In genomic region chr7:145697412-145698107, GRCh38 we compare ENCODE assay signal across 5 cellular contexts.
DNase-seq lines count a peak whose midpoint lies in the region; ATAC-seq, FAIRE-seq and TF ChIP-seq lines count a peak whose summit lies in the region.
"Not testable (repeated sequence)": the region's sequence is repeated elsewhere in the genome, so short reads cannot be mapped to it uniquely, and the experiment has no call there.

No MANE protein-coding gene starts in this region.

- not testable (repeated sequence) for H3K27me3 ChIP-seq in SJCRH30; K562 (ENCODE audit: control insufficient read depth in 2 of 2, insufficient read depth in 2 of 2, low read length in 2 of 2); testis

- peak; percentile 74 for ATAC-seq in K562

- H3K4me3 ChIP-seq in SJCRH30 = not testable (repeated sequence)
- H3K4me3 ChIP-seq in K562 (peak overlapping the region; percentile 28), testis (peak overlapping the region; percentile 43 to 46)

- not testable (repeated sequence) for H3K4me2 ChIP-seq in K562 (ENCODE audit: insufficient read depth, low read length)

- not testable (repeated sequence) for TF ChIP-seq RAD21 in K562 (CRISPR knock-in tag; conservative IDR thresholded peaks at IDR 0.05 in 1 of 2, IDR thresholded peaks at IDR 0.05 in 1 of 2)

- H3K4me1 ChIP-seq in SJCRH30 = peaks cover 32% of the 10 kb centered on the region
- not testable (repeated sequence) for H3K4me1 ChIP-seq in K562 (replicated peaks in 1 of 2; ENCODE audit: control insufficient read depth in 2 of 2, insufficient read depth in 2 of 2, low read length in 2 of 2); testis

- TF ChIP-seq POLR2A in K562 (conservative IDR thresholded peaks at IDR 0.05); testis (IDR thresholded peaks at IDR 0.05): not testable (repeated sequence)

- not testable (repeated sequence) for H4K20me1 ChIP-seq in K562 (replicated peaks; ENCODE audit: control insufficient read depth, insufficient read depth, low read length)

- peak overlapping the region; percentile 84 for H3K27ac ChIP-seq in SJCRH30
- H3K27ac ChIP-seq in K562 (ENCODE audit: extremely low read depth, low read depth, low read length); testis: not testable (repeated sequence)

- not testable (repeated sequence) for TF ChIP-seq CTCF in K562 (IDR thresholded peaks at IDR 0.05 in 2 of 3, conservative IDR thresholded peaks at IDR 0.05 in 1 of 3; ENCODE audit: insufficient read depth in 2 of 3, low read depth in 1 of 3, low read length in 3 of 3); testis (IDR thresholded peaks at IDR 0.05)

- CTCF ChIA-PET in K562 (lab: Yijun Ruan, JAX; ENCODE audit: low intra/inter-chr PET ratio) = not testable (repeated sequence)

- under 1% methylated on average over 43 of the region's 49 CpGs for WGBS in K562 (ENCODE audit: insufficient coverage, low coverage, missing lambda C conversion rate)
- 50 to 77% methylated on average over 11 to 39 of the region's 49 CpGs for WGBS in testis, 2 donors

- POLR2A ChIA-PET in K562 (lab: Yijun Ruan, JAX) = not testable (repeated sequence)

- not testable (repeated sequence) for FAIRE-seq in K562 (lab: Jason Lieb, UNC)

- not testable (repeated sequence) for TF ChIP-seq EP300 in K562 (IDR thresholded peaks at IDR 0.05; ENCODE audit: low read length)

- H2AFZ ChIP-seq in K562 (ENCODE audit: low read depth, low read length) = peak overlapping the region; percentile 63; the same call in 1 of the 2 replicates

- not testable (repeated sequence) for H3K9me3 ChIP-seq in SJCRH30 (replicated peaks); K562 (replicated peaks; ENCODE audit: control insufficient read depth, insufficient read depth, low read depth, low read length); testis

- not testable (repeated sequence) for H3K36me3 ChIP-seq in SJCRH30; K562 (ENCODE audit: control insufficient read depth, insufficient read depth, low read length); testis (ENCODE audit: low read depth, missing control alignments)

- H3K9me1 ChIP-seq in K562 (ENCODE audit: control insufficient read depth, insufficient read depth, low read length) = not testable (repeated sequence)

- H3K79me2 ChIP-seq in K562 (ENCODE audit: control insufficient read depth, insufficient read depth, low read length) = not testable (repeated sequence)

- not testable (repeated sequence) for BruUV-seq in K562 (replicated peaks; lab: Mats Ljungman, UMichigan)

- intact Hi-C loops in K562 (cut with micrococcal nuclease); testis (cut with DNase I; ENCODE audit: low total_unique reads): not testable (repeated sequence)

- in situ Hi-C loops in K562 (cut with MboI) = not testable (repeated sequence)

- DNase-seq in NCI-H146 (lab: John Stamatoyannopoulos, UW) (peak; percentile 25), NCI-H2227 treated with DMSO at 0.1 percent for 48 hours (lab: John Stamatoyannopoulos, UW) (peak; percentile 22), K562 (ENCODE audit: extremely low read depth in 1 of 4, low spot score in 3 of 4) (peak in 1 of 4 experiments; percentile 15), testis (peak; percentile 18)
- not testable (repeated sequence) for DNase-seq in SJCRH30

- H3K9ac ChIP-seq in K562 (ENCODE audit: insufficient read depth in 1 of 2, low read depth in 2 of 2, low read length in 2 of 2) = not testable (repeated sequence)

TF ChIP-seq in K562, 482 proteins besides CTCF, POLR2A, EP300 and RAD21 (continues in another document):
- peak; percentile 62 for TF ChIP-seq L3MBTL2 (IDR thresholded peaks at IDR 0.05)
- TF ChIP-seq, protein P1, sequence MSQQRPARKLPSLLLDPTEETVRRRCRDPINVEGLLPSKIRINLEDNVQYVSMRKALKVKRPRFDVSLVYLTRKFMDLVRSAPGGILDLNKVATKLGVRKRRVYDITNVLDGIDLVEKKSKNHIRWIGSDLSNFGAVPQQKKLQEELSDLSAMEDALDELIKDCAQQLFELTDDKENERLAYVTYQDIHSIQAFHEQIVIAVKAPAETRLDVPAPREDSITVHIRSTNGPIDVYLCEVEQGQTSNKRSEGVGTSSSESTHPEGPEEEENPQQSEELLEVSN (IDR thresholded peaks at IDR 0.05; ENCODE audit: borderline replicate concordance in 1 of 2, extremely low read depth in 1 of 2, insufficient read depth in 1 of 2, insufficient read length in 1 of 2, low read depth in 1 of 2, low read length in 1 of 2, poor library complexity in 1 of 2, severe bottlenecking in 1 of 2) = peak; percentile 24 to 32
- TF ChIP-seq, protein P2, sequence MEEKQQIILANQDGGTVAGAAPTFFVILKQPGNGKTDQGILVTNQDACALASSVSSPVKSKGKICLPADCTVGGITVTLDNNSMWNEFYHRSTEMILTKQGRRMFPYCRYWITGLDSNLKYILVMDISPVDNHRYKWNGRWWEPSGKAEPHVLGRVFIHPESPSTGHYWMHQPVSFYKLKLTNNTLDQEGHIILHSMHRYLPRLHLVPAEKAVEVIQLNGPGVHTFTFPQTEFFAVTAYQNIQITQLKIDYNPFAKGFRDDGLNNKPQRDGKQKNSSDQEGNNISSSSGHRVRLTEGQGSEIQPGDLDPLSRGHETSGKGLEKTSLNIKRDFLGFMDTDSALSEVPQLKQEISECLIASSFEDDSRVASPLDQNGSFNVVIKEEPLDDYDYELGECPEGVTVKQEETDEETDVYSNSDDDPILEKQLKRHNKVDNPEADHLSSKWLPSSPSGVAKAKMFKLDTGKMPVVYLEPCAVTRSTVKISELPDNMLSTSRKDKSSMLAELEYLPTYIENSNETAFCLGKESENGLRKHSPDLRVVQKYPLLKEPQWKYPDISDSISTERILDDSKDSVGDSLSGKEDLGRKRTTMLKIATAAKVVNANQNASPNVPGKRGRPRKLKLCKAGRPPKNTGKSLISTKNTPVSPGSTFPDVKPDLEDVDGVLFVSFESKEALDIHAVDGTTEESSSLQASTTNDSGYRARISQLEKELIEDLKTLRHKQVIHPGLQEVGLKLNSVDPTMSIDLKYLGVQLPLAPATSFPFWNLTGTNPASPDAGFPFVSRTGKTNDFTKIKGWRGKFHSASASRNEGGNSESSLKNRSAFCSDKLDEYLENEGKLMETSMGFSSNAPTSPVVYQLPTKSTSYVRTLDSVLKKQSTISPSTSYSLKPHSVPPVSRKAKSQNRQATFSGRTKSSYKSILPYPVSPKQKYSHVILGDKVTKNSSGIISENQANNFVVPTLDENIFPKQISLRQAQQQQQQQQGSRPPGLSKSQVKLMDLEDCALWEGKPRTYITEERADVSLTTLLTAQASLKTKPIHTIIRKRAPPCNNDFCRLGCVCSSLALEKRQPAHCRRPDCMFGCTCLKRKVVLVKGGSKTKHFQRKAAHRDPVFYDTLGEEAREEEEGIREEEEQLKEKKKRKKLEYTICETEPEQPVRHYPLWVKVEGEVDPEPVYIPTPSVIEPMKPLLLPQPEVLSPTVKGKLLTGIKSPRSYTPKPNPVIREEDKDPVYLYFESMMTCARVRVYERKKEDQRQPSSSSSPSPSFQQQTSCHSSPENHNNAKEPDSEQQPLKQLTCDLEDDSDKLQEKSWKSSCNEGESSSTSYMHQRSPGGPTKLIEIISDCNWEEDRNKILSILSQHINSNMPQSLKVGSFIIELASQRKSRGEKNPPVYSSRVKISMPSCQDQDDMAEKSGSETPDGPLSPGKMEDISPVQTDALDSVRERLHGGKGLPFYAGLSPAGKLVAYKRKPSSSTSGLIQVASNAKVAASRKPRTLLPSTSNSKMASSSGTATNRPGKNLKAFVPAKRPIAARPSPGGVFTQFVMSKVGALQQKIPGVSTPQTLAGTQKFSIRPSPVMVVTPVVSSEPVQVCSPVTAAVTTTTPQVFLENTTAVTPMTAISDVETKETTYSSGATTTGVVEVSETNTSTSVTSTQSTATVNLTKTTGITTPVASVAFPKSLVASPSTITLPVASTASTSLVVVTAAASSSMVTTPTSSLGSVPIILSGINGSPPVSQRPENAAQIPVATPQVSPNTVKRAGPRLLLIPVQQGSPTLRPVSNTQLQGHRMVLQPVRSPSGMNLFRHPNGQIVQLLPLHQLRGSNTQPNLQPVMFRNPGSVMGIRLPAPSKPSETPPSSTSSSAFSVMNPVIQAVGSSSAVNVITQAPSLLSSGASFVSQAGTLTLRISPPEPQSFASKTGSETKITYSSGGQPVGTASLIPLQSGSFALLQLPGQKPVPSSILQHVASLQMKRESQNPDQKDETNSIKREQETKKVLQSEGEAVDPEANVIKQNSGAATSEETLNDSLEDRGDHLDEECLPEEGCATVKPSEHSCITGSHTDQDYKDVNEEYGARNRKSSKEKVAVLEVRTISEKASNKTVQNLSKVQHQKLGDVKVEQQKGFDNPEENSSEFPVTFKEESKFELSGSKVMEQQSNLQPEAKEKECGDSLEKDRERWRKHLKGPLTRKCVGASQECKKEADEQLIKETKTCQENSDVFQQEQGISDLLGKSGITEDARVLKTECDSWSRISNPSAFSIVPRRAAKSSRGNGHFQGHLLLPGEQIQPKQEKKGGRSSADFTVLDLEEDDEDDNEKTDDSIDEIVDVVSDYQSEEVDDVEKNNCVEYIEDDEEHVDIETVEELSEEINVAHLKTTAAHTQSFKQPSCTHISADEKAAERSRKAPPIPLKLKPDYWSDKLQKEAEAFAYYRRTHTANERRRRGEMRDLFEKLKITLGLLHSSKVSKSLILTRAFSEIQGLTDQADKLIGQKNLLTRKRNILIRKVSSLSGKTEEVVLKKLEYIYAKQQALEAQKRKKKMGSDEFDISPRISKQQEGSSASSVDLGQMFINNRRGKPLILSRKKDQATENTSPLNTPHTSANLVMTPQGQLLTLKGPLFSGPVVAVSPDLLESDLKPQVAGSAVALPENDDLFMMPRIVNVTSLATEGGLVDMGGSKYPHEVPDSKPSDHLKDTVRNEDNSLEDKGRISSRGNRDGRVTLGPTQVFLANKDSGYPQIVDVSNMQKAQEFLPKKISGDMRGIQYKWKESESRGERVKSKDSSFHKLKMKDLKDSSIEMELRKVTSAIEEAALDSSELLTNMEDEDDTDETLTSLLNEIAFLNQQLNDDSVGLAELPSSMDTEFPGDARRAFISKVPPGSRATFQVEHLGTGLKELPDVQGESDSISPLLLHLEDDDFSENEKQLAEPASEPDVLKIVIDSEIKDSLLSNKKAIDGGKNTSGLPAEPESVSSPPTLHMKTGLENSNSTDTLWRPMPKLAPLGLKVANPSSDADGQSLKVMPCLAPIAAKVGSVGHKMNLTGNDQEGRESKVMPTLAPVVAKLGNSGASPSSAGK (IDR thresholded peaks at IDR 0.05) = peak; percentile 65
- TF ChIP-seq MAZ (CRISPR knock-in tag; conservative IDR thresholded peaks at IDR 0.05 in 1 of 2, IDR thresholded peaks at IDR 0.05 in 1 of 2) = peak in 1 of 2 experiments; percentile 79; a peak in 2 of 4 replicates
- TF ChIP-seq NRF1 (conservative IDR thresholded peaks at IDR 0.05 in 1 of 2, IDR thresholded peaks at IDR 0.05 in 1 of 2) = peak in 1 of 2 experiments; percentile 32; a peak in 2 of 4 replicates
- 0 out of 2 replicates have a peak, but pooled peaks have one; percentile 60 for TF ChIP-seq E2F3 (CRISPR knock-in tag; IDR thresholded peaks at IDR 0.05)
- TF ChIP-seq POLR2G (IDR thresholded peaks at IDR 0.05; ENCODE audit: low read depth, low read length) = peak; percentile 32
